Comparison of ENCODE assay signal across 1 cellular context in the genomic region with DNA sequence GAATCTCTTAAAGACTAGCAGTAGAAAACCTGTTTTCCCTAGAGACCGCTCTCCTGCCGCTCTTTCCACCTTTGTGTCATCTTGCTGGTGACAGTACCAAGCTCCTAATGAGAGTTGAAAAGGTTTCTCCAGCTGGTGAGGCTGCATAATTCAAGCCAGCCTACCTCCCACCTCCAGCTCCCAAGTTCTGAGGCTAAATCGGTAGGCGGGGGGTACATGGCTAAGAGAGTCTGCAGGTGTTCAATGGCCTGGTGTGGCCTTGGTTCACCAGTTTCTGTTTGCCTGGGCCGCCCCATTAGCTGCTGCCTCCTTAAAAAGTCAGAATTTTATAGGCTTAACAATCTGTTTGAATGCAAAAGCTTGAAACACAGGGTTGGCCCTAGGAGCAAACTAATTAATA.
TF ChIP-seq lines count a peak whose summit lies in the region.

No MANE protein-coding gene starts in this region.

TF ChIP-seq in H1, 55 proteins besides CTCF, POLR2A, EP300 and RAD21:
- TF ChIP-seq RFX5 (IDR thresholded peaks at IDR 0.05; ENCODE audit: borderline replicate concordance, low read depth, low read length) = no peak
- TF ChIP-seq KDM5A (IDR thresholded peaks at IDR 0.05; ENCODE audit: low read length) = no peak
- no peak for TF ChIP-seq EGR1 (IDR thresholded peaks at IDR 0.05; ENCODE audit: borderline replicate concordance, low read depth, low read length)
- TF ChIP-seq RBBP5 (IDR thresholded peaks at IDR 0.05; ENCODE audit: borderline replicate concordance, low read depth, low read length) = no peak
- TF ChIP-seq, protein P1, sequence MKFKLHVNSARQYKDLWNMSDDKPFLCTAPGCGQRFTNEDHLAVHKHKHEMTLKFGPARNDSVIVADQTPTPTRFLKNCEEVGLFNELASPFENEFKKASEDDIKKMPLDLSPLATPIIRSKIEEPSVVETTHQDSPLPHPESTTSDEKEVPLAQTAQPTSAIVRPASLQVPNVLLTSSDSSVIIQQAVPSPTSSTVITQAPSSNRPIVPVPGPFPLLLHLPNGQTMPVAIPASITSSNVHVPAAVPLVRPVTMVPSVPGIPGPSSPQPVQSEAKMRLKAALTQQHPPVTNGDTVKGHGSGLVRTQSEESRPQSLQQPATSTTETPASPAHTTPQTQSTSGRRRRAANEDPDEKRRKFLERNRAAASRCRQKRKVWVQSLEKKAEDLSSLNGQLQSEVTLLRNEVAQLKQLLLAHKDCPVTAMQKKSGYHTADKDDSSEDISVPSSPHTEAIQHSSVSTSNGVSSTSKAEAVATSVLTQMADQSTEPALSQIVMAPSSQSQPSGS (IDR thresholded peaks at IDR 0.05; ENCODE audit: low read length) = no peak
- no peak for TF ChIP-seq RNF2 (IDR thresholded peaks at IDR 0.05; ENCODE audit: borderline replicate concordance, low read depth, low read length, missing control alignments, poor library complexity, severe bottlenecking)
- TF ChIP-seq CHD1 (IDR thresholded peaks at IDR 0.05; ENCODE audit: low read depth, low read length) = no peak
- no peak for TF ChIP-seq BCL11A (IDR thresholded peaks at IDR 0.05; ENCODE audit: low read depth in 2 of 2, low read length in 2 of 2)
- TF ChIP-seq SIRT6 (IDR thresholded peaks at IDR 0.05; ENCODE audit: low read length) = no peak
- TF ChIP-seq CBX8 (IDR thresholded peaks at IDR 0.05; ENCODE audit: borderline replicate concordance, low read depth, low read length) = no peak
